In the genomic region with DNA sequence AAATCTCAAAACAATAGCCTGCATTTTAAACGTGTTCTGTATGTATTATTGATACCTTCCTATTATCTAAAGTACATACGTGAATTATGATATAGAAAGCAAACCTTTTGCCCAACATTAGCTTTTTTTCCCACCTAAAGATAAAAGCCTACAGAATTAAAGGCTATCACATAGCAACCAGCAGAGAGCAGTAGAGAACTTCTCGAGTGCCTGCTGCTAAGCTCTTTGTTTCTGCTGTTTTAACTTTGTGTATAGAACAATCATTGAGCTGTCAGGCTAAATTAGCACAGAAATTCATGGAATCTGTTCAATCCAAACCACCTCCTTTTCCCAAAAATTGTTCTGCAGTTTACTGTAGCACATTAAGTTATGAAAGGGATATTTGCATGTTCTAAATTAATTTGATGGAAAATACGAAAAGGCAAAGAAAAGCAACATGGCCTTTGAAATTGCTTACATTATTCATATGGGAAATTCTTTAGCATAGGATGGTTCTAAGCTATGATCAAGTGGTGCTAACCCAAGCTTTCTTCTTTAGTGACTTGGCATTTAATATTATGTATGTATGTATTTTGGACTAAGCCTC, we compare ENCODE assay signal across 8 cellular contexts.
A peak's percentile ranks its signal among the peaks of the same experiment; 100 is the strongest.
DNase-seq lines count a peak whose midpoint lies in the region; ATAC-seq and TF ChIP-seq lines count a peak whose summit lies in the region.

No MANE protein-coding gene starts in this region.

- no peak overlapping the region for H3K9ac ChIP-seq in mesendoderm (ENCODE audit: low read length)

- H3K4me3 ChIP-seq in brain microvascular endothelial cell (ENCODE audit: low read depth, low read length) (no peak overlapping the region), mesendoderm (ENCODE audit: low read length) (no peak overlapping the region)

- no peak overlapping the region for H3K18ac ChIP-seq in mesendoderm (ENCODE audit: low read length)

- H4K5ac ChIP-seq in mesendoderm (ENCODE audit: low read length), result no peak overlapping the region

- H3K79me2 ChIP-seq in mesendoderm (ENCODE audit: control insufficient read depth, insufficient read depth, low read length), result no peaks in the 10 kb centered on the region

- no peak overlapping the region for H3K4ac ChIP-seq in mesendoderm (ENCODE audit: low read depth, low read length)

- peak; percentile 25 for DNase-seq in AG08395 (ENCODE audit: low spot score)
- DNase-seq in NCI-H146 (lab: John Stamatoyannopoulos, UW), result peak; percentile 26
- peak; percentile 18 for DNase-seq in brain microvascular endothelial cell
- peak; percentile 64 for DNase-seq in mesendoderm
- no peak for DNase-seq in activated CD8-positive, alpha-beta memory T cell treated with anti-CD3 and anti-CD28 coated beads, Interleukin-2, amount 50 U/mL, for 4 hours

- H2AK5ac ChIP-seq in mesendoderm (ENCODE audit: low read length), result no peak overlapping the region

- no peak overlapping the region for H3K23ac ChIP-seq in mesendoderm (ENCODE audit: low read length)

- H3K4me1 ChIP-seq in mesendoderm (ENCODE audit: control insufficient read depth, low read depth, low read length), result no peaks in the 10 kb centered on the region

- no peak overlapping the region for H2BK15ac ChIP-seq in mesendoderm (replicated peaks; ENCODE audit: low read depth)

- WGBS in mesendoderm (ENCODE audit: extremely low coverage, insufficient coverage, low lambda C conversion rate), result no CpG with 5 or more reads among the region's 4 CpGs

- TF ChIP-seq CTCF in GM12874 (IDR thresholded peaks at IDR 0.05; ENCODE audit: insufficient read depth, low read depth, low read length) (peak; percentile 51; the same call in 1 of the 2 replicates), brain microvascular endothelial cell (IDR thresholded peaks at IDR 0.05; ENCODE audit: low read depth, low read length, missing control alignments) (peak; percentile 76)

- H2BK120ac ChIP-seq in mesendoderm (ENCODE audit: low read depth, low read length), result no peak overlapping the region

- no peak overlapping the region for H3K4me2 ChIP-seq in mesendoderm (ENCODE audit: low read length)

- no peaks in the 10 kb centered on the region for H3K79me1 ChIP-seq in mesendoderm (ENCODE audit: low read length)

- H3K27ac ChIP-seq in brain microvascular endothelial cell (no peak overlapping the region), mesendoderm (ENCODE audit: low read depth, low read length) (no peak overlapping the region)

- H3K27me3 ChIP-seq in brain microvascular endothelial cell (replicated peaks), result no peaks in the 10 kb centered on the region
- no peaks in the 10 kb centered on the region for H3K27me3 ChIP-seq in mesendoderm (ENCODE audit: insufficient read depth, low read length, poor library complexity)

- H3K56ac ChIP-seq in mesendoderm (ENCODE audit: low read length), result no peak overlapping the region

- ATAC-seq in GM21367 (IDR thresholded peaks at IDR 0.05; ENCODE audit: unreplicated experiment) (no peak), esophagus mucosa (no peak)

- H3K36me3 ChIP-seq in brain microvascular endothelial cell (replicated peaks), result no peaks in the 10 kb centered on the region
- H3K36me3 ChIP-seq in mesendoderm (ENCODE audit: control insufficient read depth, insufficient read depth, low read length), result no peaks in the 10 kb centered on the region

- no peak overlapping the region for H4K8ac ChIP-seq in mesendoderm (ENCODE audit: low read depth, low read length)

- H2BK5ac ChIP-seq in mesendoderm (ENCODE audit: low read length), result no peak overlapping the region

- in situ Hi-C loops in brain microvascular endothelial cell (cut with HindIII; ENCODE audit: low pct_ligation_motif_present, low sequenced_read_pairs), result no loop called here
